In genomic region chr2:54556659-54557121, GRCh38 we compare ENCODE assay signal across 9 cellular contexts.
DNase-seq lines count a peak whose midpoint lies in the region; TF ChIP-seq lines count a peak whose summit lies in the region.
"Had no signal": no experiment of that assay in that cellular context is flagged by ENCODE, and none has a peak within 500 bp of the region (broad histone marks: within the 10 kb centered on the region; RNA-seq: fewer than 3 reads in every experiment).

No MANE protein-coding gene starts in this region.

- peak overlapping the region; percentile 90 for H3K27ac ChIP-seq in mesodermal cell (ENCODE audit: low read depth, low read length, severe bottlenecking)

- peak overlapping the region in 3 of 5 experiments; percentile 5 to 82 (median 79) for H3K27ac Mint-ChIP-seq in brain

- H3K36me3 Mint-ChIP-seq in brain, result peaks cover 9% of the 10 kb centered on the region

- no peaks in the 10 kb centered on the region for H3K36me3 ChIP-seq in mesodermal cell (ENCODE audit: control insufficient read depth, insufficient read depth, low read length)

- no peaks in the 10 kb centered on the region for H3K9me3 Mint-ChIP-seq in brain
- H3K9me3 Mint-ChIP-seq: dendritic cell treated with granulocyte-macrophage colony-stimulating factor and Interleukin-4, amounts not matched to agents 40 ng/mL and 50 ng/mL, for 4 days had no signal

- peaks cover 16% of the 10 kb centered on the region for H3K4me1 ChIP-seq in mesodermal cell (ENCODE audit: control insufficient read depth, insufficient read depth, low read length, poor library complexity, severe bottlenecking)

- DNase-seq in A172 (ENCODE audit: low spot score), result peak; percentile 91
- DNase-seq in HK-2 (ENCODE audit: unreplicated experiment), result peak; percentile 30
- no peak for DNase-seq in T1000 (lab: John Stamatoyannopoulos, UW)
- no peak for DNase-seq in DMS53 treated with DMSO at 0.1 percent for 48 hours (lab: John Stamatoyannopoulos, UW; ENCODE audit: unreplicated experiment)
- no peak for DNase-seq in SIG-M5 treated with dmso at 0.1 percent for 504 hours (lab: John Stamatoyannopoulos, UW; ENCODE audit: unreplicated experiment)
- no peak for DNase-seq in NCI-H82 treated with DMSO at 0.1 percent for 48 hours (lab: John Stamatoyannopoulos, UW; ENCODE audit: unreplicated experiment)

- peaks cover 36% of the 10 kb centered on the region for H3K27me3 Mint-ChIP-seq in brain

- peaks cover 59% of the 10 kb centered on the region for H3K4me1 Mint-ChIP-seq in brain

- H3K4me3 ChIP-seq in mesodermal cell (ENCODE audit: extremely low read depth, insufficient read depth, low read length, poor library complexity, severe bottlenecking), result no peak overlapping the region

- no CpG with 5 or more reads among the region's 1 CpG for WGBS in mesodermal cell (ENCODE audit: insufficient coverage in 2 of 2), 2 experiments

- no peak for TF ChIP-seq CTCF in brain (conservative IDR thresholded peaks at IDR 0.05)

- H3K9me3 ChIP-seq in mesodermal cell (ENCODE audit: control insufficient read depth, low read length), result no peaks in the 10 kb centered on the region

- H3K4me3 Mint-ChIP-seq in brain, result peak overlapping the region; percentile 54 to 82 (median 79)

Comparison
In these comparisons a context has a peak if more than half of its experiments do, and no peak if none do; other contexts are left out.
1. DNase-seq: peak in A172 (single experiment) and HK-2 (single experiment); none in T1000 (single experiment), DMS53 treated with DMSO at 0.1 percent for 48 hours (single experiment), SIG-M5 treated with dmso at 0.1 percent for 504 hours (single experiment) and NCI-H82 treated with DMSO at 0.1 percent for 48 hours (single experiment).